9 cellular contexts compared by ENCODE assay signal in genomic region chr5:142784405-142784955, GRCh38. TPM values are rescaled to one million over a fixed set of nuclear protein-coding genes. Genes with fewer than 3 reads are reported as not detected.
DNase-seq lines count a peak whose midpoint lies in the region; TF ChIP-seq lines count a peak whose summit lies in the region.
"Had no signal": no experiment of that assay in that cellular context is flagged by ENCODE, and none has a peak within 500 bp of the region (broad histone marks: within the 10 kb centered on the region; RNA-seq: fewer than 3 reads in every experiment).

No MANE protein-coding gene starts in this region.

- H3K4me3 ChIP-seq in GM23248, result 0 out of 2 replicates have a peak overlapping the region, but pooled peaks have one; percentile 42
- no peak overlapping the region for H3K4me3 ChIP-seq in neutrophil (ENCODE audit: low read depth in 1 of 2, low read length in 1 of 2)

- TF ChIP-seq CTCF in neutrophil (IDR thresholded peaks at IDR 0.05), result no peak

- peak overlapping the region; percentile 45 for H3K4me2 ChIP-seq in GM23248 (ENCODE audit: unreplicated experiment)

- H3K36me3 ChIP-seq in GM23248 (ENCODE audit: low read depth), result no peaks in the 10 kb centered on the region
- H3K36me3 ChIP-seq in neutrophil, result peaks cover 18% of the 10 kb centered on the region

- H3K4me1 ChIP-seq in GM23248 (ENCODE audit: insufficient read depth) (peaks cover 21% of the 10 kb centered on the region), neutrophil (ENCODE audit: control insufficient read depth in 1 of 2, insufficient read depth in 1 of 2, low read depth in 1 of 2, low read length in 1 of 2) (peaks cover 29 to 62% of the 10 kb centered on the region in 2 experiments)

- peak overlapping the region; percentile 69 for H3K27ac Mint-ChIP-seq in activated naive CD8-positive, alpha-beta T cell treated with anti-CD3 and anti-CD28 coated beads for 36 hours

- peaks cover 2% of the 10 kb centered on the region for H3K9me3 Mint-ChIP-seq in activated naive CD8-positive, alpha-beta T cell treated with anti-CD3 and anti-CD28 coated beads for 36 hours

- 0 out of 2 replicates have a peak, but pooled peaks cover 6% of the 10 kb centered on the region for H3F3A ChIP-seq in GM23248 (ENCODE audit: insufficient read depth)

- H3K27ac ChIP-seq in GM23248 (no peak overlapping the region), neutrophil (peak overlapping the region; percentile 66)

- peak overlapping the region; percentile 26 for H3K4me3 Mint-ChIP-seq in activated naive CD8-positive, alpha-beta T cell treated with anti-CD3 and anti-CD28 coated beads for 36 hours

- H3K9me3 ChIP-seq in GM23248 (ENCODE audit: low read depth), result no peaks in the 10 kb centered on the region
- H3K9me3 ChIP-seq in neutrophil, result no peaks in the 10 kb centered on the region

- in situ Hi-C loops in GM23248 (cut with MboI), result no loop called here

- no peaks in the 10 kb centered on the region for H3K9me2 ChIP-seq in GM23248 (ENCODE audit: insufficient read depth)

- WGBS in GM23248 (ENCODE audit: low coverage in 1 of 2, low lambda C conversion rate in 2 of 2, missing lambda C conversion rate in 2 of 2), 2 experiments, result 84% methylated on average over 7 of the region's 7 CpGs

- peaks cover 6% of the 10 kb centered on the region for H3K36me3 Mint-ChIP-seq in activated naive CD8-positive, alpha-beta T cell treated with anti-CD3 and anti-CD28 coated beads for 36 hours

- no peaks in the 10 kb centered on the region for H3K79me2 ChIP-seq in GM23248 (ENCODE audit: insufficient read depth)

- no peak overlapping the region for H2AFZ ChIP-seq in GM23248

- no peaks in the 10 kb centered on the region for H4K20me1 ChIP-seq in GM23248 (ENCODE audit: insufficient read depth)

- peaks cover 57% of the 10 kb centered on the region for H3K4me1 Mint-ChIP-seq in activated naive CD8-positive, alpha-beta T cell treated with anti-CD3 and anti-CD28 coated beads for 36 hours

- no peak overlapping the region for H3K9ac ChIP-seq in GM23248

- H3K27me3 Mint-ChIP-seq in activated naive CD8-positive, alpha-beta T cell treated with anti-CD3 and anti-CD28 coated beads for 36 hours, result no peaks in the 10 kb centered on the region

- DNase-seq in CD1c-positive myeloid dendritic cell (ENCODE audit: extremely low spot score), result peak; percentile 23
- DNase-seq in GM23248, result peak; percentile 39
- no peak for DNase-seq in activated naive CD8-positive, alpha-beta T cell treated with anti-CD3 and anti-CD28 coated beads for 36 hours
- no peak for DNase-seq in NCI-H1694 treated with DMSO at 0.1 percent for 48 hours (lab: John Stamatoyannopoulos, UW)
- no peak for DNase-seq in NCI-H2081 (lab: John Stamatoyannopoulos, UW)
- no peak for DNase-seq in DMS114 treated with DMSO at 0.1 percent for 48 hours (lab: John Stamatoyannopoulos, UW; ENCODE audit: unreplicated experiment)
- DNase-seq: NCI-H1694, RPMI8226 had no signal

- no peaks in the 10 kb centered on the region for H3K27me3 ChIP-seq in GM23248 (replicated peaks; ENCODE audit: insufficient read depth)
- H3K27me3 ChIP-seq in neutrophil, result no peaks in the 10 kb centered on the region

RNA-seq across cellular contexts. Expression of gene ARHGAP26, which starts 14.3 kb away (rescaled TPM):
- total RNA-seq in GM23248 (2014; rRNA removed; shearing (Covaris generic)), result 1.6 and 8.3 TPM in 2 replicates
- polyA plus RNA-seq in GM23248 (2016; fragmentation: Nextera tagmentation; extraction: Ambion mirVana), result 1.7 and 1.9 TPM in 2 replicates
- 10 to 100 TPM; 10.2 to 11.0 TPM for total RNA-seq in activated naive CD8-positive, alpha-beta T cell treated with anti-CD3 and anti-CD28 coated beads for 36 hours

Comparison
In these comparisons a context has a peak if more than half of its experiments do, and no peak if none do; other contexts are left out.
1. DNase-seq: peak in CD1c-positive myeloid dendritic cell (single experiment) and GM23248 (single experiment); none in activated naive CD8-positive, alpha-beta T cell treated with anti-CD3 and anti-CD28 coated beads for 36 hours (single experiment), NCI-H1694 treated with DMSO at 0.1 percent for 48 hours (single experiment), NCI-H2081 (0 of 2) and DMS114 treated with DMSO at 0.1 percent for 48 hours (single experiment).